18 cellular contexts compared by ENCODE assay signal in genomic region chr5:72144762-72145161, GRCh38. TPM values are rescaled to one million over a fixed set of nuclear protein-coding genes. Genes with fewer than 3 reads are reported as not detected.
DNase-seq lines count a peak whose midpoint lies in the region; TF ChIP-seq lines count a peak whose summit lies in the region.
"Had no signal": no experiment of that assay in that cellular context is flagged by ENCODE, and none has a peak within 500 bp of the region (broad histone marks: within the 10 kb centered on the region; RNA-seq: fewer than 3 reads in every experiment).

No MANE protein-coding gene starts in this region.

- no peak overlapping the region for H3K23ac ChIP-seq in mesenchymal stem cell (ENCODE audit: low read length in 2 of 2)

- H4K8ac ChIP-seq in mesenchymal stem cell (ENCODE audit: low read length) = no peak overlapping the region

- no peak overlapping the region for H3K14ac ChIP-seq in mesenchymal stem cell (ENCODE audit: low read length in 2 of 2)

- DNase-seq in HAP-1 (ENCODE audit: low spot score in 2 of 2) (peak; percentile 54 to 72), mesenchymal stem cell (no peak), substantia nigra (lab: John Stamatoyannopoulos, UW) (peak in 16 of 49 donors; percentile 16 to 79 (median 32)), NCI-H748 treated with DMSO at 0.1 percent for 48 hours (lab: John Stamatoyannopoulos, UW) (no peak), stomach (no peak)
- no peak for DNase-seq in activated naive CD4-positive, alpha-beta T cell treated with anti-CD3 and anti-CD28 coated beads, Interleukin-2, amount 50 U/mL, for 16 hours
- DNase-seq in activated CD8-positive, alpha-beta memory T cell treated with anti-CD3 and anti-CD28 coated beads, Interleukin-2, amount 50 U/mL, for 4 hours = no peak
- DNase-seq: activated CD4-positive, alpha-beta T cell treated with anti-CD3 and anti-CD28 coated beads for 36 hours; activated naive CD4-positive, alpha-beta T cell treated with anti-CD3 and anti-CD28 coated beads, Interleukin-2, amount 10 ng/mL, durations not matched to agents 7 days and 5 days; AML-193; left colon; NCI-H187; NCI-H510A; pancreas; SHP77 treated with DMSO at 0.1 percent for 48 hours; spleen; stimulated activated naive B cell treated with anti-CD40 and anti-IgM and Interleukin-4, amounts not matched to agents 10 μg/mL and 1 μg/mL and 100 μg/mL, for 72 hours had no signal

- intact Hi-C loops in stomach (cut with DNase I; ENCODE audit: low total_unique reads) = loop anchor here (10.0 kb wide), 1 partner anchor 160 kb away; no protein-coding TSS in a partner anchor

- no peak overlapping the region for H2BK5ac ChIP-seq in mesenchymal stem cell (ENCODE audit: low read depth, low read length, poor library complexity, severe bottlenecking)

- H3K27me3 Mint-ChIP-seq in brain = no peaks in the 10 kb centered on the region

- H4K91ac ChIP-seq in mesenchymal stem cell (ENCODE audit: low read length) = no peak overlapping the region

- H3K27ac ChIP-seq in mesenchymal stem cell (ENCODE audit: low read length, poor library complexity, severe bottlenecking) = no peak overlapping the region
- peak overlapping the region; percentile 87 for H3K27ac ChIP-seq in substantia nigra (ENCODE audit: low read depth, low read length, poor library complexity, severe bottlenecking)
- H3K27ac ChIP-seq in stomach = peak overlapping the region in 2 of 5 donors; percentile 54 to 83
- H3K27ac ChIP-seq: pancreas, spleen had no signal

- peaks cover 94% of the 10 kb centered on the region for H3K4me1 Mint-ChIP-seq in brain
- H3K4me1 Mint-ChIP-seq: activated CD4-positive, alpha-beta T cell treated with anti-CD3 and anti-CD28 coated beads for 36 hours; activated naive CD4-positive, alpha-beta T cell treated with anti-CD3 and anti-CD28 coated beads, Interleukin-2, amount 10 ng/mL, durations not matched to agents 7 days and 5 days; stimulated activated naive B cell treated with anti-CD40 and anti-IgM and Interleukin-4, amounts not matched to agents 10 μg/mL and 1 μg/mL and 100 μg/mL, for 72 hours had no signal

- no peak for TF ChIP-seq EP300 in stomach (IDR thresholded peaks at IDR 0.05)

- peak overlapping the region; percentile 65 for H3K9ac ChIP-seq in mesenchymal stem cell (ENCODE audit: low read length)

- no peaks in the 10 kb centered on the region for H3K27me3 ChIP-seq in HAP-1 (ENCODE audit: low read depth)
- no peaks in the 10 kb centered on the region for H3K27me3 ChIP-seq in mesenchymal stem cell (ENCODE audit: control insufficient read depth in 1 of 2, insufficient read depth in 1 of 2, low read length in 2 of 2)
- H3K27me3 ChIP-seq in stomach = no peaks in the 10 kb centered on the region
- H3K27me3 ChIP-seq: pancreas had no signal

- no peak overlapping the region for H2AFZ ChIP-seq in mesenchymal stem cell (ENCODE audit: low read depth, low read length)

- H2BK120ac ChIP-seq in mesenchymal stem cell (ENCODE audit: low read depth, low read length) = no peak overlapping the region

- no peak overlapping the region for H3K4ac ChIP-seq in mesenchymal stem cell (ENCODE audit: low read depth in 1 of 2, low read length in 2 of 2)

- H3K4me3 Mint-ChIP-seq in brain = peak overlapping the region; percentile 1 to 64 (median 41)
- H3K4me3 Mint-ChIP-seq: activated CD4-positive, alpha-beta T cell treated with anti-CD3 and anti-CD28 coated beads for 36 hours; activated naive CD4-positive, alpha-beta T cell treated with anti-CD3 and anti-CD28 coated beads, Interleukin-2, amount 10 ng/mL, durations not matched to agents 7 days and 5 days; stimulated activated naive B cell treated with anti-CD40 and anti-IgM and Interleukin-4, amounts not matched to agents 10 μg/mL and 1 μg/mL and 100 μg/mL, for 72 hours had no signal

- H2AK5ac ChIP-seq in mesenchymal stem cell (ENCODE audit: low read length, severe bottlenecking) = no peak overlapping the region

- TF ChIP-seq POLR2A in stomach (IDR thresholded peaks at IDR 0.05) = no peak

- no peak overlapping the region for H2BK12ac ChIP-seq in mesenchymal stem cell (ENCODE audit: low read length in 2 of 2)

- H3K9me3 ChIP-seq in HAP-1 = no peaks in the 10 kb centered on the region
- no peaks in the 10 kb centered on the region for H3K9me3 ChIP-seq in mesenchymal stem cell (ENCODE audit: control insufficient read depth, low read length)
- no peaks in the 10 kb centered on the region for H3K9me3 ChIP-seq in stomach
- H3K9me3 ChIP-seq: pancreas, spleen had no signal

- H3K18ac ChIP-seq in mesenchymal stem cell (ENCODE audit: low read depth in 1 of 2, low read length in 2 of 2) = peak overlapping the region in 1 of 2 experiments; percentile 10

- no peak overlapping the region for H3K4me3 ChIP-seq in HAP-1
- H3K4me3 ChIP-seq in mesenchymal stem cell (ENCODE audit: insufficient read depth in 1 of 2, low read depth in 1 of 2, low read length in 2 of 2) = no peak overlapping the region
- H3K4me3 ChIP-seq in stomach = no peak overlapping the region
- H3K4me3 ChIP-seq: pancreas, spleen had no signal

- peaks cover 32% of the 10 kb centered on the region for H3K79me1 ChIP-seq in mesenchymal stem cell (replicated peaks; ENCODE audit: low read length, poor library complexity, severe bottlenecking)

- H3K4me1 ChIP-seq in HAP-1 (peaks cover 88% of the 10 kb centered on the region), mesenchymal stem cell (ENCODE audit: control insufficient read depth, insufficient read depth, low read depth, low read length) (peaks cover 15% of the 10 kb centered on the region), stomach (peaks cover 0 to 63% (median 13%) of the 10 kb centered on the region in 4 donors)
- H3K4me1 ChIP-seq: pancreas had no signal

- peaks cover 12% of the 10 kb centered on the region for H3K36me3 ChIP-seq in HAP-1 (replicated peaks)
- H3K36me3 ChIP-seq in mesenchymal stem cell (ENCODE audit: control insufficient read depth in 1 of 2, insufficient read depth in 2 of 2, low read depth in 1 of 2, low read length in 2 of 2) = peaks cover 10 to 52% of the 10 kb centered on the region in 2 experiments
- H3K36me3 ChIP-seq in stomach = no peaks in the 10 kb centered on the region
- H3K36me3 ChIP-seq: pancreas, spleen had no signal

- no peak for TF ChIP-seq CTCF in brain (conservative IDR thresholded peaks at IDR 0.05)
- no peak for TF ChIP-seq CTCF in stomach (IDR thresholded peaks at IDR 0.05)

- H3K36me3 Mint-ChIP-seq in brain = peaks cover 71% of the 10 kb centered on the region
- H3K36me3 Mint-ChIP-seq: activated naive CD4-positive, alpha-beta T cell treated with anti-CD3 and anti-CD28 coated beads, Interleukin-2, amount 10 ng/mL, durations not matched to agents 7 days and 5 days; stimulated activated naive B cell treated with anti-CD40 and anti-IgM and Interleukin-4, amounts not matched to agents 10 μg/mL and 1 μg/mL and 100 μg/mL, for 72 hours had no signal

- in situ Hi-C loops in HAP-1 (cut with MboI; ENCODE audit: low sequenced_read_pairs) = loop anchor here (10.0 kb wide), 2 partner anchors 100 to 170 kb away; no protein-coding TSS in a partner anchor

- H3K4me2 ChIP-seq in mesenchymal stem cell (ENCODE audit: low read length, poor library complexity, severe bottlenecking) = no peak overlapping the region

- WGBS in mesenchymal stem cell = 100% methylated on average over 1 of the region's 2 CpGs
- 84 to 96% (median 92%) methylated on average over 2 of the region's 2 CpGs for WGBS in stomach, 5 donors

- no peaks in the 10 kb centered on the region for H3K9me3 Mint-ChIP-seq in brain
- H3K9me3 Mint-ChIP-seq: activated naive CD4-positive, alpha-beta T cell treated with anti-CD3 and anti-CD28 coated beads, Interleukin-2, amount 10 ng/mL, durations not matched to agents 7 days and 5 days; stimulated activated naive B cell treated with anti-CD40 and anti-IgM and Interleukin-4, amounts not matched to agents 10 μg/mL and 1 μg/mL and 100 μg/mL, for 72 hours had no signal

- no peak overlapping the region for H2BK15ac ChIP-seq in mesenchymal stem cell (ENCODE audit: low read depth, poor library complexity, severe bottlenecking)

- H3K27ac Mint-ChIP-seq in brain = peak overlapping the region; percentile 75 to 93 (median 84)
- H3K27ac Mint-ChIP-seq: activated CD4-positive, alpha-beta T cell treated with anti-CD3 and anti-CD28 coated beads for 36 hours; activated naive CD4-positive, alpha-beta T cell treated with anti-CD3 and anti-CD28 coated beads, Interleukin-2, amount 10 ng/mL, durations not matched to agents 7 days and 5 days; stimulated activated naive B cell treated with anti-CD40 and anti-IgM and Interleukin-4, amounts not matched to agents 10 μg/mL and 1 μg/mL and 100 μg/mL, for 72 hours had no signal

RNA-seq across cellular contexts. Expression of gene MAP1B, which starts 37.5 kb away (rescaled TPM):
- polyA plus RNA-seq in brain (ENCODE audit: insufficient read depth, low read depth, low replicate concordance) (158 TPM), stomach (1 to 10 TPM; 2.1 to 3.1 (median 2.4) TPM)
- polyA plus RNA-seq in mesenchymal stem cell (2013, experiment 1 of 2) = 39.4 TPM
- 35.3 TPM for polyA plus RNA-seq in mesenchymal stem cell (2013, experiment 2 of 2)
- total RNA-seq in stomach = 100 to 1,000 TPM in 2 of 5 donors, 10 to 100 TPM in 3; 10.4 to 985 (median 98.6) TPM

Comparison
In these comparisons a context has a peak if more than half of its experiments do, and no peak if none do; other contexts are left out.
1. DNase-seq: peak in HAP-1 (2 of 2); none in mesenchymal stem cell (single experiment), NCI-H748 treated with DMSO at 0.1 percent for 48 hours (single experiment), stomach (single experiment), activated naive CD4-positive, alpha-beta T cell treated with anti-CD3 and anti-CD28 coated beads, Interleukin-2, amount 50 U/mL, for 16 hours (single experiment) and activated CD8-positive, alpha-beta memory T cell treated with anti-CD3 and anti-CD28 coated beads, Interleukin-2, amount 50 U/mL, for 4 hours (single experiment).
2. RNA of gene MAP1B, which starts 37.5 kb away (polyA plus RNA-seq): 158 TPM in brain (single experiment); 2.1 to 3.1 TPM in stomach; every median in the first group is over 10 times any median in the second.